10 cellular contexts compared by ENCODE assay signal in the genomic region with DNA sequence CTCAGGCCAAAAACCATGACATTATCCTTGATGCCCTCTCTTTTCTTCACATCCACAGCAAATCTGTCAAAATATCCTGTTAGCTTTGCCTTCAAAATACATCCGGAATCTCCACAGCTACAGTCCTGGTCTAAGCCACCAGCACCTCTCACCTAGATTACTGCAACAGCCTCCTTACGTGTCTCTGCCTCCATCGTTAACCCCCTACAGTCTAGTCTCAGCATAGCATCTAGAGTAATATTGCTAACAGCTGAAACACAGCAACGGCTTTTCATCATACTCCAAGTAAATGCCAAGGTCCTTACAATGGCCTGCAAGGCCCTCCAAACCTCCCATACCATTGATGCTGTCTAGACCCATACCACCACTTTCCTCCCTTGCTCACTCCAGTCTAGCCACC. TPM values are rescaled to one million over a fixed set of nuclear protein-coding genes. Genes with fewer than 3 reads are reported as not detected.
A peak's percentile ranks its signal among the peaks of the same experiment; 100 is the strongest.
DNase-seq lines count a peak whose midpoint lies in the region; ATAC-seq and TF ChIP-seq lines count a peak whose summit lies in the region.
"Had no signal": no experiment of that assay in that cellular context is flagged by ENCODE, and none has a peak within 500 bp of the region (broad histone marks: within the 10 kb centered on the region; RNA-seq: fewer than 3 reads in every experiment).

No MANE protein-coding gene starts in this region.

- H3K4me3 ChIP-seq in osteoblast (ENCODE audit: insufficient read depth, low read length) (no peak overlapping the region), upper lobe of right lung (no peak overlapping the region)
- H3K4me3 ChIP-seq: heart right ventricle had no signal

- no peaks in the 10 kb centered on the region for H3K9me3 ChIP-seq in osteoblast (ENCODE audit: low read depth, low read length)
- no peaks in the 10 kb centered on the region for H3K9me3 ChIP-seq in upper lobe of right lung
- H3K9me3 ChIP-seq: heart right ventricle had no signal

- no peak overlapping the region for H3K27ac ChIP-seq in osteoblast (ENCODE audit: low read depth, low read length)
- no peak overlapping the region for H3K27ac ChIP-seq in upper lobe of right lung
- H3K27ac ChIP-seq: heart right ventricle had no signal

- H3K4me1 ChIP-seq in osteoblast (ENCODE audit: insufficient read depth, low read length) = peaks cover 4% of the 10 kb centered on the region
- peaks cover 11% of the 10 kb centered on the region for H3K4me1 ChIP-seq in upper lobe of right lung

- DNase-seq in NCI-H2227 (lab: John Stamatoyannopoulos, UW; ENCODE audit: unreplicated experiment) (peak; percentile 13), NCI-H2227 treated with DMSO at 0.1 percent for 48 hours (lab: John Stamatoyannopoulos, UW) (no peak), LHCN-M2 (ENCODE audit: low read depth) (peak; percentile 0), chondrocyte (ENCODE audit: low spot score) (no peak), osteoblast (ENCODE audit: insufficient read length, low spot score, missing footprints) (no peak), upper lobe of right lung (no peak), NOMO-1 treated with DMSO at 0.1 percent for 48 hours (lab: John Stamatoyannopoulos, UW; ENCODE audit: unreplicated experiment) (no peak)
- DNase-seq in activated naive CD4-positive, alpha-beta T cell (lab: John Stamatoyannopoulos, UW) = no peak
- DNase-seq: activated T-cell treated with anti-CD3 and anti-CD28 coated beads, Interleukin-2, amount 50 U/mL, for 24 hours; heart right ventricle had no signal

- no peak for TF ChIP-seq CTCF in chondrocyte (IDR thresholded peaks at IDR 0.05)
- peak; percentile 18 for TF ChIP-seq CTCF in osteoblast (IDR thresholded peaks at IDR 0.05; ENCODE audit: extremely low read depth, low read depth, low read length)
- no peak for TF ChIP-seq CTCF in upper lobe of right lung (IDR thresholded peaks at IDR 0.05)

- no peak for ATAC-seq in upper lobe of right lung
- ATAC-seq: heart right ventricle had no signal

- H3K79me2 ChIP-seq in osteoblast (ENCODE audit: insufficient read depth, low read length) = peaks cover 91% of the 10 kb centered on the region

- peaks cover 5% of the 10 kb centered on the region for H3K36me3 Mint-ChIP-seq in chondrocyte (ENCODE audit: low read depth)

- H3K9me3 Mint-ChIP-seq in chondrocyte (ENCODE audit: low read depth) = no peaks in the 10 kb centered on the region
- H3K9me3 Mint-ChIP-seq: activated T-cell treated with anti-CD3 and anti-CD28 coated beads, Interleukin-2, amount 50 U/mL, for 24 hours had no signal

- no peak overlapping the region for H3K4me2 ChIP-seq in osteoblast (ENCODE audit: insufficient read depth, low read length)

- H3K27me3 ChIP-seq in osteoblast (ENCODE audit: insufficient read depth, low read length) (no peaks in the 10 kb centered on the region), upper lobe of right lung (no peaks in the 10 kb centered on the region)
- H3K27me3 ChIP-seq: heart right ventricle had no signal

- peak overlapping the region; percentile 1 for H3K27ac Mint-ChIP-seq in chondrocyte (ENCODE audit: unreplicated experiment)
- H3K27ac Mint-ChIP-seq: activated T-cell treated with anti-CD3 and anti-CD28 coated beads, Interleukin-2, amount 50 U/mL, for 24 hours had no signal

- peaks cover 6% of the 10 kb centered on the region for H4K20me1 ChIP-seq in osteoblast (ENCODE audit: insufficient read depth, low read length)

- H3K4me3 Mint-ChIP-seq in chondrocyte (ENCODE audit: unreplicated experiment) = no peak overlapping the region
- H3K4me3 Mint-ChIP-seq: activated T-cell treated with anti-CD3 and anti-CD28 coated beads, Interleukin-2, amount 50 U/mL, for 24 hours had no signal

- no peaks in the 10 kb centered on the region for H3K27me3 Mint-ChIP-seq in chondrocyte (ENCODE audit: low read depth)
- H3K27me3 Mint-ChIP-seq: activated T-cell treated with anti-CD3 and anti-CD28 coated beads, Interleukin-2, amount 50 U/mL, for 24 hours had no signal

- no peak overlapping the region for H2AFZ ChIP-seq in osteoblast (ENCODE audit: low read length)

- intact Hi-C loops in upper lobe of right lung (cut with DNase I) = no loop called here

- peaks cover 9% of the 10 kb centered on the region for H3K36me3 ChIP-seq in osteoblast (ENCODE audit: insufficient read depth, low read length)
- H3K36me3 ChIP-seq in upper lobe of right lung = peaks cover 22% of the 10 kb centered on the region

- peaks cover 26% of the 10 kb centered on the region for H3K4me1 Mint-ChIP-seq in chondrocyte (ENCODE audit: low read depth)

RNA-seq across cellular contexts. Expression of a gene that starts 4.4 kb away (rescaled TPM):
- total RNA-seq in LHCN-M2 (2014; rRNA removed) (125 and 142 TPM in 2 replicates), chondrocyte (54.7 to 59.8 TPM (median 55.4 TPM) in 3 replicates), osteoblast (67.3 and 67.8 TPM in 2 replicates), upper lobe of right lung (46.6 TPM)
- polyA plus RNA-seq in LHCN-M2 (2012) = 57.9 TPM

Comparison
In these comparisons a context has a peak if more than half of its experiments do, and no peak if none do; other contexts are left out.
1. DNase-seq: peak in NCI-H2227 (single experiment) and LHCN-M2 (single experiment); none in NCI-H2227 treated with DMSO at 0.1 percent for 48 hours (single experiment), chondrocyte (single experiment), osteoblast (single experiment), upper lobe of right lung (single experiment), NOMO-1 treated with DMSO at 0.1 percent for 48 hours (single experiment) and activated naive CD4-positive, alpha-beta T cell (0 of 4).